Comparison of ENCODE assay signal across 20 cellular contexts in genomic region chrX:134933248-134933647, GRCh38. TPM values are rescaled to one million over a fixed set of nuclear protein-coding genes. Genes with fewer than 3 reads are reported as not detected.
DNase-seq lines count a peak whose midpoint lies in the region; ATAC-seq and TF ChIP-seq lines count a peak whose summit lies in the region.
"Had no signal": no experiment of that assay in that cellular context is flagged by ENCODE, and none has a peak within 500 bp of the region (broad histone marks: within the 10 kb centered on the region; RNA-seq: fewer than 3 reads in every experiment).

No MANE protein-coding gene starts in this region.

- CTCF ChIA-PET in HEK293 (lab: Yijun Ruan, JAX) (no interaction called here), SK-N-SH (lab: Yijun Ruan, JAX) (no interaction called here)

- no peaks in the 10 kb centered on the region for H4K20me1 ChIP-seq in SK-N-SH (ENCODE audit: insufficient read depth)

- POLR2A ChIA-PET in HEK293 (lab: Yijun Ruan, JAX) (no interaction called here), SK-N-SH (lab: Yijun Ruan, JAX) (no interaction called here)

- no peaks in the 10 kb centered on the region for H3K9me3 Mint-ChIP-seq in stimulated activated naive B cell treated with anti-CD40 and anti-IgM and Interleukin-4, amounts not matched to agents 10 μg/mL and 1 μg/mL and 100 μg/mL, for 72 hours
- H3K9me3 Mint-ChIP-seq: CD4-positive, alpha-beta memory T cell; stimulated activated memory B cell treated with anti-CD40 and anti-IgM and Interleukin-4, amounts not matched to agents 10 μg/mL and 1 μg/mL and 100 μg/mL, for 72 hours; T-cell had no signal

- peak overlapping the region; percentile 52; the same call in 1 of the 2 replicates for H3K9ac ChIP-seq in SK-N-SH

- H3K4me1 ChIP-seq in ACC112 (ENCODE audit: control insufficient read depth, insufficient read depth, low read length, unreplicated experiment) (peaks cover 16% of the 10 kb centered on the region), HEK293 (ENCODE audit: control insufficient read depth, insufficient read depth, low read length) (no peaks in the 10 kb centered on the region), SK-N-SH (ENCODE audit: control insufficient read depth in 1 of 2, insufficient read depth in 2 of 2, low read depth in 1 of 2, low read length in 1 of 2) (peaks cover 0 to 13% of the 10 kb centered on the region in 2 experiments; a peak in 1 of 4 replicates)

- ATAC-seq in stimulated activated naive B cell treated with anti-CD40 and anti-IgM and Interleukin-4, amounts not matched to agents 10 μg/mL and 1 μg/mL and 100 μg/mL, for 72 hours (replicated peaks): no peak
- ATAC-seq: esophagus mucosa; stimulated activated memory B cell treated with anti-CD40 and anti-IgM and Interleukin-4, amounts not matched to agents 10 μg/mL and 1 μg/mL and 100 μg/mL, for 72 hours; T-cell had no signal

- no peak overlapping the region for H3K4me3 Mint-ChIP-seq in stimulated activated naive B cell treated with anti-CD40 and anti-IgM and Interleukin-4, amounts not matched to agents 10 μg/mL and 1 μg/mL and 100 μg/mL, for 72 hours
- H3K4me3 Mint-ChIP-seq: CD4-positive, alpha-beta memory T cell; stimulated activated memory B cell treated with anti-CD40 and anti-IgM and Interleukin-4, amounts not matched to agents 10 μg/mL and 1 μg/mL and 100 μg/mL, for 72 hours; T-cell had no signal

- TF ChIP-seq RAD21 in SK-N-SH (IDR thresholded peaks at IDR 0.05; ENCODE audit: low read length): no peak

- H3K36me3 Mint-ChIP-seq in stimulated activated naive B cell treated with anti-CD40 and anti-IgM and Interleukin-4, amounts not matched to agents 10 μg/mL and 1 μg/mL and 100 μg/mL, for 72 hours: no peaks in the 10 kb centered on the region
- H3K36me3 Mint-ChIP-seq: CD4-positive, alpha-beta memory T cell; stimulated activated memory B cell treated with anti-CD40 and anti-IgM and Interleukin-4, amounts not matched to agents 10 μg/mL and 1 μg/mL and 100 μg/mL, for 72 hours; T-cell had no signal

- no peaks in the 10 kb centered on the region for H3K79me2 ChIP-seq in ACC112 (ENCODE audit: control insufficient read depth, insufficient read depth, low read length, unreplicated experiment)
- no peaks in the 10 kb centered on the region for H3K79me2 ChIP-seq in SK-N-SH (ENCODE audit: insufficient read depth)

- peaks cover 11% of the 10 kb centered on the region for H3F3A ChIP-seq in SK-N-SH (replicated peaks; ENCODE audit: insufficient read depth)

- TF ChIP-seq EP300 in SK-N-SH (IDR thresholded peaks at IDR 0.05; ENCODE audit: borderline replicate concordance in 1 of 2, low read depth in 1 of 2, low read length in 1 of 2): 0 out of 4 replicates have a peak, but pooled peaks of 1 of the 2 experiments have one; percentile 0

- WGBS in SK-N-SH (ENCODE audit: low lambda C conversion rate): 14% methylated on average over 5 of the region's 5 CpGs

- DNase-seq in SK-N-SH: no peak
- DNase-seq in iris pigment epithelial cell (ENCODE audit: low read depth): peak; percentile 12
- DNase-seq in NCI-H345 (lab: John Stamatoyannopoulos, UW): no peak
- DNase-seq in H4 (ENCODE audit: low spot score): no peak
- no peak for DNase-seq in NCI-H1436 (lab: John Stamatoyannopoulos, UW)
- no peak for DNase-seq in stimulated activated naive B cell treated with anti-CD40 and anti-IgM and Interleukin-4, amounts not matched to agents 10 μg/mL and 1 μg/mL and 100 μg/mL, for 72 hours
- DNase-seq: activated CD4-positive, alpha-beta T cell treated with anti-CD3 and anti-CD28 coated beads, Interleukin-2, amount 50 U/mL, for 48 hours; activated gamma-delta T cell treated with Interleukin-2 at 50 U/mL for 16 hours; CD4-positive, alpha-beta memory T cell; DMS79 treated with DMSO at 0.1 percent for 48 hours; effector CD8-positive, alpha-beta T cell; Kasumi-1; occipital lobe; T-cell had no signal

- no peaks in the 10 kb centered on the region for H3K4me1 Mint-ChIP-seq in stimulated activated naive B cell treated with anti-CD40 and anti-IgM and Interleukin-4, amounts not matched to agents 10 μg/mL and 1 μg/mL and 100 μg/mL, for 72 hours
- H3K4me1 Mint-ChIP-seq: CD4-positive, alpha-beta memory T cell; stimulated activated memory B cell treated with anti-CD40 and anti-IgM and Interleukin-4, amounts not matched to agents 10 μg/mL and 1 μg/mL and 100 μg/mL, for 72 hours; T-cell had no signal

- no peak overlapping the region for H3K4me3 ChIP-seq in ACC112 (ENCODE audit: low read depth, low read length)
- H3K4me3 ChIP-seq in HEK293 (ENCODE audit: low read depth, low read length): no peak overlapping the region
- no peak overlapping the region for H3K4me3 ChIP-seq in SK-N-SH (ENCODE audit: low read depth in 2 of 2, low read length in 1 of 2)
- H3K4me3 ChIP-seq: thoracic aorta had no signal

- H3K9me3 ChIP-seq in HEK293 (ENCODE audit: control insufficient read depth, insufficient read depth, low read depth, low read length): no peaks in the 10 kb centered on the region
- H3K9me3 ChIP-seq in SK-N-SH: no peaks in the 10 kb centered on the region
- H3K9me3 ChIP-seq: thoracic aorta had no signal

- H3K36me3 ChIP-seq in ACC112 (ENCODE audit: insufficient read depth, low read length) (no peaks in the 10 kb centered on the region), HEK293 (ENCODE audit: control insufficient read depth in 2 of 2, insufficient read depth in 1 of 2, low read length in 2 of 2) (no peaks in the 10 kb centered on the region), SK-N-SH (replicated peaks in 1 of 2; ENCODE audit: control insufficient read depth in 1 of 2, insufficient read depth in 2 of 2, low read length in 1 of 2) (no peaks in the 10 kb centered on the region)
- H3K36me3 ChIP-seq: thoracic aorta had no signal

- no peaks in the 10 kb centered on the region for H3K27me3 ChIP-seq in ACC112 (ENCODE audit: insufficient read depth, low read length)
- H3K27me3 ChIP-seq in SK-N-SH (ENCODE audit: insufficient read depth): peaks cover 5% of the 10 kb centered on the region; the same call in 1 of the 2 replicates

- peak overlapping the region; percentile 46; the same call in 1 of the 2 replicates for H3K4me2 ChIP-seq in SK-N-SH

- no peak overlapping the region for H3K27ac Mint-ChIP-seq in stimulated activated naive B cell treated with anti-CD40 and anti-IgM and Interleukin-4, amounts not matched to agents 10 μg/mL and 1 μg/mL and 100 μg/mL, for 72 hours
- H3K27ac Mint-ChIP-seq: CD4-positive, alpha-beta memory T cell; stimulated activated memory B cell treated with anti-CD40 and anti-IgM and Interleukin-4, amounts not matched to agents 10 μg/mL and 1 μg/mL and 100 μg/mL, for 72 hours; T-cell had no signal

- no peaks in the 10 kb centered on the region for H3K27me3 Mint-ChIP-seq in stimulated activated naive B cell treated with anti-CD40 and anti-IgM and Interleukin-4, amounts not matched to agents 10 μg/mL and 1 μg/mL and 100 μg/mL, for 72 hours
- H3K27me3 Mint-ChIP-seq: CD4-positive, alpha-beta memory T cell; stimulated activated memory B cell treated with anti-CD40 and anti-IgM and Interleukin-4, amounts not matched to agents 10 μg/mL and 1 μg/mL and 100 μg/mL, for 72 hours had no signal

- peak overlapping the region; percentile 78; the same call in 1 of the 2 replicates for H3K27ac ChIP-seq in ACC112 (ENCODE audit: low read depth, low read length)
- no peak overlapping the region for H3K27ac ChIP-seq in HEK293 (ENCODE audit: extremely low read depth, low read depth, low read length)
- H3K27ac ChIP-seq in SK-N-SH (ENCODE audit: low read depth in 2 of 2, low read length in 1 of 2): peak overlapping the region in 1 of 2 experiments; percentile 82; a peak in 2 of 4 replicates
- H3K27ac ChIP-seq: RWPE1 had no signal

- H3K9me2 ChIP-seq in SK-N-SH: no peaks in the 10 kb centered on the region

- TF ChIP-seq CTCF in HEK293 (tag by site-specific recombination; IDR thresholded peaks at IDR 0.05) (no peak), SK-N-SH (IDR thresholded peaks at IDR 0.05) (no peak)

- H2AFZ ChIP-seq in ACC112 (ENCODE audit: low read length, unreplicated experiment) (no peak overlapping the region), SK-N-SH (ENCODE audit: low read depth) (no peak overlapping the region)

TF ChIP-seq in HEK293, 187 proteins besides CTCF, POLR2A, EP300 and RAD21:
- TF ChIP-seq GLIS1 (tag by site-specific recombination; IDR thresholded peaks at IDR 0.05) (peak; percentile 50; the same call in 1 of the 2 replicates), TCF7L2 (IDR thresholded peaks at IDR 0.05; ENCODE audit: borderline replicate concordance, low read depth, low read length) (no peak)

TF ChIP-seq in SK-N-SH, 30 proteins besides CTCF, POLR2A, EP300 and RAD21 (continues in another document):
- TF ChIP-seq MXI1 (IDR thresholded peaks at IDR 0.05; ENCODE audit: low read depth, low read length) (no peak), PBX3 (IDR thresholded peaks at IDR 0.05) (peak; percentile 28; the same call in 1 of the 2 replicates), TAF1 (IDR thresholded peaks at IDR 0.05; ENCODE audit: borderline replicate concordance, low read depth, low read length) (no peak), FOXM1 (IDR thresholded peaks at IDR 0.05; ENCODE audit: low read depth) (0 out of 2 replicates have a peak, but pooled peaks have one; percentile 15), YY1 (IDR thresholded peaks at IDR 0.05; ENCODE audit: low read depth) (no peak), NFIC (IDR thresholded peaks at IDR 0.05; ENCODE audit: borderline replicate concordance) (peak; percentile 50), FOXJ3 (CRISPR knock-in tag; IDR thresholded peaks at IDR 0.05) (no peak)

RNA-seq across cellular contexts. Expression of gene MOSPD1, which starts 18.2 kb away (rescaled TPM):
- polyA plus RNA-seq in SK-N-SH (2012; rRNA removed): 7.5 and 12.1 TPM in 2 replicates
- 16.1 and 20.9 TPM in 2 replicates for polyA plus RNA-seq in SK-N-SH (2012; cell fraction: cytosol; rRNA removed)
- polyA plus RNA-seq in SK-N-SH (2012; cell fraction: nucleus; rRNA removed): 3.2 and 9.5 TPM in 2 replicates
- total RNA-seq in H4 (2014; rRNA removed; shearing (Covaris generic)): 25.3 and 29.0 TPM in 2 replicates

RNA-seq across cellular contexts. Expression of gene SMIM10, which starts 57.5 kb away (rescaled TPM):
- polyA plus RNA-seq in SK-N-SH (2012; rRNA removed): 2.4 and 3.2 TPM in 2 replicates
- polyA plus RNA-seq in SK-N-SH (2012; cell fraction: cytosol; rRNA removed): 3.3 and 3.7 TPM in 2 replicates
- polyA plus RNA-seq in SK-N-SH (2012; cell fraction: nucleus; rRNA removed): 1.2 and 1.5 TPM in 2 replicates
- total RNA-seq in H4 (2014; rRNA removed; shearing (Covaris generic)): 7.2 and 7.6 TPM in 2 replicates
- total RNA-seq: CD4-positive, alpha-beta memory T cell; T-cell had no signal
- polyA plus RNA-seq: CD4-positive, alpha-beta memory T cell had no signal
